In genomic region chr10:130987401-130987800, GRCh38 we compare ENCODE assay signal across 5 cellular contexts.
"Had no signal": no experiment of that assay in that cellular context is flagged by ENCODE, and none has a peak within 500 bp of the region (broad histone marks: within the 10 kb centered on the region; RNA-seq: fewer than 3 reads in every experiment).

No MANE protein-coding gene starts in this region.

- H3K4me3 ChIP-seq: GM23338, K562 had no signal

- H2AFZ ChIP-seq: GM23338 had no signal

- DNase-seq: H9, HCEC 1CT, IMR-90 had no signal

- H3K4me2 ChIP-seq: GM23338 had no signal

- ATAC-seq: GM23338, K562 had no signal
